Comparison of ENCODE assay signal across 1 cellular context in genomic region chr18:42298744-42299685, GRCh38.
TF ChIP-seq lines count a peak whose summit lies in the region.

No MANE protein-coding gene starts in this region.

TF ChIP-seq in HepG2, 621 proteins besides CTCF, POLR2A, EP300 and RAD21 (continued from another document and continues in another):
- no peak for TF ChIP-seq EEA1 (CRISPR knock-in tag; IDR thresholded peaks at IDR 0.05; ENCODE audit: borderline replicate concordance)
- no peak for TF ChIP-seq GATAD2A (CRISPR knock-in tag; IDR thresholded peaks at IDR 0.05)
- TF ChIP-seq DZIP1 (CRISPR knock-in tag; IDR thresholded peaks at IDR 0.05), result no peak
- no peak for TF ChIP-seq ZNF253 (CRISPR knock-in tag; IDR thresholded peaks at IDR 0.05; ENCODE audit: borderline replicate concordance)
- no peak for TF ChIP-seq BHLHE40 (IDR thresholded peaks at IDR 0.05; ENCODE audit: low read length)
- no peak for TF ChIP-seq ZNF18 (CRISPR knock-in tag; IDR thresholded peaks at IDR 0.05; ENCODE audit: insufficient replicate concordance)
- peak; percentile 92 for TF ChIP-seq STAG1 (CRISPR knock-in tag; IDR thresholded peaks at IDR 0.05)
- no peak for TF ChIP-seq MTF1 (CRISPR knock-in tag; IDR thresholded peaks at IDR 0.05)
- no peak for TF ChIP-seq HIC2 (CRISPR knock-in tag; IDR thresholded peaks at IDR 0.05; ENCODE audit: low read depth)
- TF ChIP-seq NKX3-1 (CRISPR knock-in tag; IDR thresholded peaks at IDR 0.05), result no peak
- no peak for TF ChIP-seq ZNF609 (CRISPR knock-in tag; IDR thresholded peaks at IDR 0.05; ENCODE audit: borderline replicate concordance)
- TF ChIP-seq ZNF317 (CRISPR knock-in tag; IDR thresholded peaks at IDR 0.05), result 0 out of 2 replicates have a peak, but pooled peaks have one; percentile 51
- TF ChIP-seq ZNF383 (CRISPR knock-in tag; IDR thresholded peaks at IDR 0.05; ENCODE audit: borderline replicate concordance), result no peak
- no peak for TF ChIP-seq ZNF235 (CRISPR knock-in tag; IDR thresholded peaks at IDR 0.05; ENCODE audit: borderline replicate concordance)
- TF ChIP-seq HMGXB3 (CRISPR knock-in tag; IDR thresholded peaks at IDR 0.05; ENCODE audit: borderline replicate concordance), result no peak
- TF ChIP-seq ZNF230 (CRISPR knock-in tag; IDR thresholded peaks at IDR 0.05), result no peak
- no peak for TF ChIP-seq SUZ12 (IDR thresholded peaks at IDR 0.05; ENCODE audit: low read depth, low read length)
- TF ChIP-seq POGZ (CRISPR knock-in tag; IDR thresholded peaks at IDR 0.05), result no peak
- no peak for TF ChIP-seq SNAPC2 (CRISPR knock-in tag; IDR thresholded peaks at IDR 0.05)
- no peak for TF ChIP-seq PHF21A (CRISPR knock-in tag; IDR thresholded peaks at IDR 0.05)
- TF ChIP-seq MED13 (CRISPR knock-in tag; IDR thresholded peaks at IDR 0.05), result no peak
- TF ChIP-seq ZNF367 (CRISPR knock-in tag; IDR thresholded peaks at IDR 0.05; ENCODE audit: borderline replicate concordance), result no peak
- TF ChIP-seq ZNF513 (CRISPR knock-in tag; conservative IDR thresholded peaks at IDR 0.05), result no peak
- no peak for TF ChIP-seq NR2F2 (IDR thresholded peaks at IDR 0.05; ENCODE audit: borderline replicate concordance, low read depth)
- no peak for TF ChIP-seq ZNF382 (CRISPR knock-in tag; IDR thresholded peaks at IDR 0.05; ENCODE audit: borderline replicate concordance)
- no peak for TF ChIP-seq BCLAF1 (IDR thresholded peaks at IDR 0.05)
- peak; percentile 94 for TF ChIP-seq SMC3 (IDR thresholded peaks at IDR 0.05; ENCODE audit: low read length)
- peak; percentile 85 for TF ChIP-seq NFAT5 (CRISPR knock-in tag; IDR thresholded peaks at IDR 0.05)
- TF ChIP-seq ZBTB38 (CRISPR knock-in tag; IDR thresholded peaks at IDR 0.05), result no peak
- TF ChIP-seq MYC (CRISPR knock-in tag; IDR thresholded peaks at IDR 0.05; ENCODE audit: borderline replicate concordance), result no peak
- no peak for TF ChIP-seq TCF7L2 (IDR thresholded peaks at IDR 0.05; ENCODE audit: low read depth, low read length)
